In the genomic region with DNA sequence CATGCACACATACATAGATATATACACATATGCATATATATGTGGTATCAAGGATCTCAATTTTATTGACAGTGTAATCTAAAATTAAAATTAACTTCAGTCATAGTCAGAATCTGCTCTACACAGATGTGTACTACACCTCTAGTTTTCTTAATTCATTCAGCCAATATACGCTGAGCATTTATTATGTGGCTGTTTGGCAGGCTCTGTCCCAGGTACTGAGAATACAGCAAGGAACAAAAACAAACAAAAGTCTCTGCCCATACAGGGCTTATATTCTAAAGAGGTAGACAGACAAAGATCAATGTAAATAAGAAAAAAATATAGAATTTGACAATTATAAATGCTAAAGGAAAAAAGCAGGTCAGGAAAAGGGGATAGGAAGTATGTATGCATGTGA, we compare ENCODE assay signal across 25 cellular contexts. TPM values are rescaled to one million over a fixed set of nuclear protein-coding genes. Genes with fewer than 3 reads are reported as not detected.
"Had no signal": no experiment of that assay in that cellular context is flagged by ENCODE, and none has a peak within 500 bp of the region (broad histone marks: within the 10 kb centered on the region; RNA-seq: fewer than 3 reads in every experiment).

No MANE protein-coding gene starts in this region.

- H3K27ac ChIP-seq: neural progenitor cell, ovary, parathyroid adenoma, psoas muscle, right lobe of liver, sigmoid colon, stomach, thoracic aorta, thyroid gland, tibial nerve, upper lobe of left lung, vagina had no signal

- H3K4me3 ChIP-seq: neural progenitor cell, ovary, psoas muscle, right lobe of liver, sigmoid colon, stomach, thoracic aorta, thyroid gland, tibial nerve, upper lobe of left lung, vagina had no signal

- ATAC-seq: psoas muscle; right cardiac atrium; right lobe of liver; stimulated activated effector memory CD8-positive, alpha-beta T cell treated with anti-CD3 and anti-CD28 coated beads, Interleukin-12 subunit alpha, Interleukin-12 subunit beta, amount 100 ng/mL, for 72 hours; stimulated activated naive B cell treated with anti-CD40 and anti-IgM and Interleukin-4, amounts not matched to agents 10 μg/mL and 1 μg/mL and 100 μg/mL, for 72 hours had no signal

- H3K9me3 ChIP-seq: ovary, psoas muscle, right lobe of liver, sigmoid colon, stomach, thoracic aorta, thyroid gland, upper lobe of left lung, vagina had no signal

- H3K36me3 ChIP-seq: neural progenitor cell, ovary, right lobe of liver, sigmoid colon, stomach, thoracic aorta, thyroid gland, tibial nerve, upper lobe of left lung, vagina had no signal

- H2AFZ ChIP-seq: neural progenitor cell, parathyroid adenoma had no signal

- H3K4me1 ChIP-seq: parathyroid adenoma, psoas muscle, right lobe of liver, sigmoid colon, stomach, thyroid gland, tibial nerve, vagina had no signal

- H3K79me2 ChIP-seq: parathyroid adenoma had no signal

- H3K27me3 ChIP-seq: neural progenitor cell, ovary, right lobe of liver, sigmoid colon, stomach, thyroid gland, tibial nerve, upper lobe of left lung, vagina had no signal

- DNase-seq: occipital lobe; ovary; posterior cingulate gyrus; psoas muscle; right cardiac atrium; right lobe of liver; sigmoid colon; small intestine; stimulated activated CD4-positive, alpha-beta T cell treated with anti-CD3 and anti-CD28 coated beads, Interleukin-15, amount 100 ng/mL, for 24 hours; stimulated activated CD4-positive, alpha-beta T cell treated with anti-CD3 and anti-CD28 coated beads, Interleukin-2, amount 100 ng/mL, for 24 hours; stimulated activated CD4-positive, alpha-beta T cell treated with anti-CD3 and anti-CD28 coated beads, Interleukin-2, amount 100 ng/mL, for 48 hours; stimulated activated CD4-positive, alpha-beta T cell treated with anti-CD3 and anti-CD28 coated beads, Interleukin-4, amount 100 ng/mL, for 24 hours; stimulated activated naive B cell treated with anti-CD40 and anti-IgM and Interleukin-4, amounts not matched to agents 10 μg/mL and 1 μg/mL and 100 μg/mL, for 72 hours; stimulated activated naive CD4-positive, alpha-beta T cell treated with Interleukin-2 at 50 U/mL for 16 hours; stomach; thyroid gland; trophoblast cell; upper lobe of left lung had no signal

- H3K9ac ChIP-seq: neural progenitor cell, parathyroid adenoma had no signal

- H3K4me2 ChIP-seq: neural progenitor cell had no signal

- FAIRE-seq: small intestine, urothelium cell line had no signal

RNA-seq across cellular contexts. Expression of gene RGS17, which starts 7.8 kb away (rescaled TPM):
- total RNA-seq: right lobe of liver had no signal
